Comparison of ENCODE assay signal across 21 cellular contexts in the genomic region with DNA sequence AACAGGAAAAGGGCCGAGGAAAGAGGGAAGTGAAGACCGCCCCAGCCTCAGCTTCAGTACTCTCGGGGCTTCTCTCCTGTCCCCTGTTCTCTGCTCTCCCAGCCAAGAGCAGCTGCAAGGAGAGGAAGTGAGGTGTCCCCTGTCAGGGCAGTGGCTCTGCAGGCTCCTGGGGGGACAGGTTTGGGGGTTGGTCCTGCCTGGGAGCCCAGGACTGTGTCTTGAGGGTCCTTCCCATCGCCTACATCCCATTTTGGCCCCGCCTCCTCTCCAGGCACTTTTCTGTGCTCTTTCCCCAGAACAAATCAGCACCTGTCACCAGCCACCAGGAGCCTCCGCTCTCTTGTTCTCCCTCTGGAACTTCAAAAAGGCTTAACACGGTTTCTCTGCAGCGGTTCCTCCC.
A peak's percentile ranks its signal among the peaks of the same experiment; 100 is the strongest.
DNase-seq lines count a peak whose midpoint lies in the region; ATAC-seq and TF ChIP-seq lines count a peak whose summit lies in the region.
"Had no signal": no experiment of that assay in that cellular context is flagged by ENCODE, and none has a peak within 500 bp of the region (broad histone marks: within the 10 kb centered on the region; RNA-seq: fewer than 3 reads in every experiment).

No MANE protein-coding gene starts in this region.

- H3K4me2 ChIP-seq in hepatocyte, result no peak overlapping the region

- no peaks in the 10 kb centered on the region for H3K9me3 ChIP-seq in sigmoid colon
- H3K9me3 ChIP-seq in hepatocyte (ENCODE audit: low read depth), result no peaks in the 10 kb centered on the region
- H3K9me3 ChIP-seq: MG63 had no signal

- H4K20me1 ChIP-seq in hepatocyte (ENCODE audit: insufficient read depth, poor library complexity, severe bottlenecking), result no peaks in the 10 kb centered on the region

- no peaks in the 10 kb centered on the region for H3K4me1 ChIP-seq in sigmoid colon
- H3K4me1 ChIP-seq in hepatocyte (ENCODE audit: insufficient read depth), result no peaks in the 10 kb centered on the region

- 40 to 69% methylated on average over 8 of the region's 8 CpGs for WGBS in sigmoid colon, 2 donors
- 59% methylated on average over 8 of the region's 8 CpGs for WGBS in hepatocyte (ENCODE audit: low lambda C conversion rate, missing lambda C conversion rate)

- DNase-seq in NCI-H2171 treated with DMSO at 0.1 percent for 48 hours (lab: John Stamatoyannopoulos, UW), result peak; percentile 28
- no peak for DNase-seq in NCI-H2171 (lab: John Stamatoyannopoulos, UW)
- DNase-seq in MV-4-11 (lab: John Stamatoyannopoulos, UW), result peak; percentile 52
- peak; percentile 29 for DNase-seq in sigmoid colon
- no peak for DNase-seq in hepatocyte (ENCODE audit: low spot score)
- DNase-seq: CD4-positive, alpha-beta memory T cell; DMS153; GF-D8; Kasumi-1; MG63; NCI-H1092; NCI-H2081; NCI-H2227 treated with DMSO at 0.1 percent for 48 hours; NCI-H510A treated with DMSO at 0.1 percent for 48 hours; NCI-H774; SW 1271 had no signal

- no peak for TF ChIP-seq CTCF in sigmoid colon (IDR thresholded peaks at IDR 0.05)
- no peak for TF ChIP-seq CTCF in hepatocyte (IDR thresholded peaks at IDR 0.05; ENCODE audit: poor library complexity)

- TF ChIP-seq EP300 in sigmoid colon (IDR thresholded peaks at IDR 0.05), result no peak

- H3K27ac ChIP-seq in cingulate gyrus (ENCODE audit: low read depth, low read length) (peak overlapping the region; percentile 19), sigmoid colon (no peak overlapping the region), hepatocyte (no peak overlapping the region)

- no peaks in the 10 kb centered on the region for H3K9me2 ChIP-seq in hepatocyte (replicated peaks; ENCODE audit: insufficient read depth)

- H3K27me3 ChIP-seq in sigmoid colon, result peaks cover 0 to 61% (median 27%) of the 10 kb centered on the region in 3 donors
- H3K27me3 ChIP-seq in hepatocyte, result peaks cover 78% of the 10 kb centered on the region
- H3K27me3 ChIP-seq: MG63 had no signal

- H3K36me3 ChIP-seq in sigmoid colon (no peaks in the 10 kb centered on the region), hepatocyte (replicated peaks; ENCODE audit: insufficient read depth, low read depth) (no peaks in the 10 kb centered on the region)
- H3K36me3 ChIP-seq: MG63 had no signal

- no peak for ATAC-seq in GM19452 (IDR thresholded peaks at IDR 0.05; ENCODE audit: unreplicated experiment)
- ATAC-seq in GM21723 (IDR thresholded peaks at IDR 0.05; ENCODE audit: unreplicated experiment), result no peak
- ATAC-seq: HepG2, Panc1 had no signal

- TF ChIP-seq POLR2A in sigmoid colon (IDR thresholded peaks at IDR 0.05), result no peak

- intact Hi-C loops in sigmoid colon (cut with DNase I), result no loop called here

- no peaks in the 10 kb centered on the region for H3K79me2 ChIP-seq in hepatocyte

- H3K4me3 ChIP-seq in sigmoid colon (no peak overlapping the region), hepatocyte (no peak overlapping the region)
- H3K4me3 ChIP-seq: MG63 had no signal

- H2AFZ ChIP-seq in hepatocyte, result no peak overlapping the region

Comparison
In these comparisons a context has a peak if more than half of its experiments do, and no peak if none do; other contexts are left out.
1. DNase-seq: peak in NCI-H2171 treated with DMSO at 0.1 percent for 48 hours (single experiment), MV-4-11 (single experiment) and sigmoid colon (single experiment); none in NCI-H2171 (single experiment) and hepatocyte (single experiment).